ENCODE assay signal across 20 cellular contexts in the genomic region with DNA sequence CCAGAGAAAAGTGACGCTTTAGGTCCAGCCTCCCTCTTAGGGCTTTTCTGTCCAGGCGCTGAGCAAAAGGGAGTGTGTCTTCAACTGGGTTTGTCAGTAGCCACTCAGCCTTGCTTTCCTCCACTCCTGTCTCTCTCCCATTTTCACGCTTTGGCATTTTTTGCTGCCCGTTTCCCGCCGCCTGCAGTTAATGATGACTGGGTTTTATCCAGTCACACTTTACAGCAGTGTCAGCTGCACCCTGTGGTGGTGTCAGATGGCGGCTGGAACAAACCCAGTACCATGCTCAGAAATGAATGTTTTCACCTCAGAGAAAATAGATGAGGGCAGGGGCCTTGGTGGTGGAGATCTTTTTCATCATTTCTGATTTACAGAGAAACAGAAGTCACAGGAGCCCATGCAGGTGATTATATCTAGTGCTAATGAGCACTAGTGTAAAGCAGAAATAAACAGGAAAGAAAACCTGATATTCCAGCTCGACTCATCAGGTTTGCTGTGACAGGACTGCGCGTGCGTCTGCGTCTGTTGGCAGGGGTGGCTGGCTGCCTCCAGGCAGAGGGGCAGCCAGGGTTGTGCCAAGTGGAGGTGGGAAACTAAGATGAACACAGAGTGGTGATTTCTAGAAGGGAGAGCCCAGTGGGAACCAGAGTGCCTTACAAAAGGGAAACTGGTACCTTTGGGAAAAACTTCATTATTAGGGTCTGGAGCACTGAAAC.
A peak's percentile ranks its signal among the peaks of the same experiment; 100 is the strongest.
DNase-seq lines count a peak whose midpoint lies in the region; ATAC-seq and TF ChIP-seq lines count a peak whose summit lies in the region.
"Had no signal": no experiment of that assay in that cellular context is flagged by ENCODE, and none has a peak within 500 bp of the region (broad histone marks: within the 10 kb centered on the region; RNA-seq: fewer than 3 reads in every experiment).

No MANE protein-coding gene starts in this region.

- H2AFZ ChIP-seq in parathyroid adenoma (peak overlapping the region; percentile 14), osteoblast (ENCODE audit: low read length) (no peak overlapping the region)
- H2AFZ ChIP-seq: GM23248 had no signal

- no peaks in the 10 kb centered on the region for H4K20me1 ChIP-seq in osteoblast (ENCODE audit: insufficient read depth, low read length)

- DNase-seq in NCI-H2029 (lab: John Stamatoyannopoulos, UW) (peak; percentile 30), cardiac muscle cell (ENCODE audit: low read depth in 1 of 2, low spot score in 1 of 2) (peak in 1 of 2 donors; percentile 75), osteoblast (ENCODE audit: insufficient read length, low spot score, missing footprints) (no peak), BE2C (no peak)
- DNase-seq: activated CD4-positive, alpha-beta T cell treated with anti-CD3 and anti-CD28 coated beads, Interleukin-2, amount 10 ng/mL, durations not matched to agents 24 days and 14 days; DMS79 treated with DMSO at 0.1 percent for 48 hours; GM23248; KBM-7; naive thymus-derived CD4-positive, alpha-beta T cell; NCI-H2081; NCI-H69; OCI-M1; psoas muscle; stimulated activated CD4-positive, alpha-beta T cell treated with anti-CD3 and anti-CD28 coated beads, Interleukin-12 subunit alpha, Interleukin-12 subunit beta, amount 100 ng/mL, for 4 hours; stomach; upper lobe of right lung had no signal

- ATAC-seq in HG03439 (IDR thresholded peaks at IDR 0.05; ENCODE audit: unreplicated experiment): no peak
- ATAC-seq: naive thymus-derived CD4-positive, alpha-beta T cell; psoas muscle; upper lobe of right lung had no signal

- H3K9ac ChIP-seq in parathyroid adenoma: no peak overlapping the region
- H3K9ac ChIP-seq: GM23248 had no signal

- H3K27me3 ChIP-seq in cardiac muscle cell (no peaks in the 10 kb centered on the region), parathyroid adenoma (ENCODE audit: control insufficient read depth, insufficient read depth, low read length) (no peaks in the 10 kb centered on the region), osteoblast (ENCODE audit: insufficient read depth, low read length) (no peaks in the 10 kb centered on the region), BE2C (no peaks in the 10 kb centered on the region)
- H3K27me3 ChIP-seq: stomach, upper lobe of right lung had no signal

- H3K4me1 ChIP-seq in cardiac muscle cell (ENCODE audit: low read depth) (peaks cover 30% of the 10 kb centered on the region), parathyroid adenoma (peaks cover 13% of the 10 kb centered on the region), osteoblast (ENCODE audit: insufficient read depth, low read length) (peaks cover 21% of the 10 kb centered on the region), BE2C (no peaks in the 10 kb centered on the region)
- H3K4me1 ChIP-seq: psoas muscle, stomach had no signal

- peak overlapping the region; percentile 97 for H3K27ac ChIP-seq in VCaP
- peak overlapping the region; percentile 82 for H3K27ac ChIP-seq in cardiac muscle cell
- peak overlapping the region; percentile 52 for H3K27ac ChIP-seq in parathyroid adenoma
- no peak overlapping the region for H3K27ac ChIP-seq in osteoblast (ENCODE audit: low read depth, low read length)
- H3K27ac ChIP-seq: coronary artery, GM23248, psoas muscle, stomach, upper lobe of right lung had no signal

- no peaks in the 10 kb centered on the region for H3K36me3 ChIP-seq in cardiac muscle cell
- H3K36me3 ChIP-seq in parathyroid adenoma (ENCODE audit: control insufficient read depth, insufficient read depth, low read length): no peaks in the 10 kb centered on the region
- H3K36me3 ChIP-seq in osteoblast (ENCODE audit: insufficient read depth, low read length): no peaks in the 10 kb centered on the region
- H3K36me3 ChIP-seq in BE2C: no peaks in the 10 kb centered on the region
- H3K36me3 ChIP-seq: upper lobe of right lung had no signal

- no peaks in the 10 kb centered on the region for H3K79me2 ChIP-seq in parathyroid adenoma
- H3K79me2 ChIP-seq in osteoblast (ENCODE audit: insufficient read depth, low read length): peaks cover 4% of the 10 kb centered on the region

- H3K9me3 ChIP-seq in cardiac muscle cell (ENCODE audit: low read depth) (no peaks in the 10 kb centered on the region), parathyroid adenoma (ENCODE audit: control insufficient read depth, low read length) (no peaks in the 10 kb centered on the region), osteoblast (ENCODE audit: low read depth, low read length) (no peaks in the 10 kb centered on the region), BE2C (no peaks in the 10 kb centered on the region)
- H3K9me3 ChIP-seq: psoas muscle, stomach, upper lobe of right lung had no signal

- H3K4me2 ChIP-seq in parathyroid adenoma (ENCODE audit: low read length): no peak overlapping the region
- H3K4me2 ChIP-seq in osteoblast (ENCODE audit: insufficient read depth, low read length): no peak overlapping the region

- TF ChIP-seq CTCF in VCaP (conservative IDR thresholded peaks at IDR 0.05) (no peak), cardiac muscle cell (IDR thresholded peaks at IDR 0.05; ENCODE audit: low read depth, low read length) (no peak), parathyroid adenoma (IDR thresholded peaks at IDR 0.05) (no peak), osteoblast (IDR thresholded peaks at IDR 0.05; ENCODE audit: extremely low read depth, low read depth, low read length) (no peak), BE2C (IDR thresholded peaks at IDR 0.05; ENCODE audit: low read depth, low read length) (no peak)

- H3K4me3 ChIP-seq in cardiac muscle cell (no peak overlapping the region), parathyroid adenoma (ENCODE audit: low read depth, low read length) (no peak overlapping the region), osteoblast (ENCODE audit: insufficient read depth, low read length) (no peak overlapping the region), BE2C (ENCODE audit: low read depth, low read length) (no peak overlapping the region)
- H3K4me3 ChIP-seq: coronary artery, GM23248, psoas muscle, stomach, upper lobe of right lung had no signal
